ENCODE assay signal across 8 cellular contexts in genomic region chrX:135973025-135973547, GRCh38. TPM values are rescaled to one million over a fixed set of nuclear protein-coding genes. Genes with fewer than 3 reads are reported as not detected.
A peak's percentile ranks its signal among the peaks of the same experiment; 100 is the strongest.
DNase-seq lines count a peak whose midpoint lies in the region; ATAC-seq and TF ChIP-seq lines count a peak whose summit lies in the region.

No MANE protein-coding gene starts in this region.

- peaks cover 10% of the 10 kb centered on the region for H3K36me3 Mint-ChIP-seq in MCF 10A (ENCODE audit: insufficient read depth, unreplicated experiment)

- peak overlapping the region; percentile 76 for H3K9ac ChIP-seq in MM.1S (ENCODE audit: low read length)

- no TSS peak for BruUV-seq in MCF 10A (replicated peaks; lab: Mats Ljungman, UMichigan)

- no peaks in the 10 kb centered on the region for H3K9me3 ChIP-seq in MM.1S (replicated peaks; ENCODE audit: insufficient read depth, low read length)
- no peaks in the 10 kb centered on the region for H3K9me3 ChIP-seq in suprapubic skin

- no peaks in the 10 kb centered on the region for H3K27me3 ChIP-seq in MM.1S (replicated peaks; ENCODE audit: insufficient read depth, low read length)
- no peaks in the 10 kb centered on the region for H3K27me3 ChIP-seq in suprapubic skin

- H3K4me3 ChIP-seq in MM.1S (ENCODE audit: low read length) (peak overlapping the region; percentile 80), suprapubic skin (peak overlapping the region; percentile 67)

- H3K79me2 ChIP-seq in MM.1S (ENCODE audit: low read length), result peaks cover 23% of the 10 kb centered on the region

- DNase-seq in D341Med (ENCODE audit: low spot score) (peak; percentile 13), MM.1S (peak; percentile 32), MCF 10A (ENCODE audit: unreplicated experiment) (peak; percentile 29), left lobe of liver (ENCODE audit: low spot score) (peak; percentile 38), suprapubic skin (ENCODE audit: low spot score in 2 of 2) (no peak), epidermal melanocyte (ENCODE audit: insufficient read length, low spot score) (no peak), GM19238 (ENCODE audit: insufficient read length, low spot score) (no peak)

- POLR2A ChIA-PET in MCF 10A (lab: Yijun Ruan, JAX), result interaction anchor here (0.7 to 2.8 kb wide), 8 partner anchors 9 to 908 kb away, joined by 3 to 35 read pairs (median 3); partner anchors contain the start of genes RBMX and SLC9A6

- peak overlapping the region; percentile 55 for H3K4me2 ChIP-seq in MM.1S (ENCODE audit: low read depth, low read length)

- H3K4me1 ChIP-seq in MM.1S (ENCODE audit: low read length) (no peaks in the 10 kb centered on the region), suprapubic skin (peaks cover 16% of the 10 kb centered on the region)

- no peaks in the 10 kb centered on the region for H3F3A ChIP-seq in MM.1S (ENCODE audit: insufficient read depth, low read length)

- no peaks in the 10 kb centered on the region for H3K9me3 Mint-ChIP-seq in MCF 10A (ENCODE audit: unreplicated experiment)

- H2AFZ ChIP-seq in MM.1S (ENCODE audit: low read length), result peak overlapping the region; percentile 80

- intact Hi-C loops in MCF 10A (cut with micrococcal nuclease), result no loop called here

- H3K27me3 Mint-ChIP-seq in MCF 10A (ENCODE audit: insufficient read depth, unreplicated experiment), result peaks cover 47% of the 10 kb centered on the region

- no peaks in the 10 kb centered on the region for H3K36me3 ChIP-seq in MM.1S (replicated peaks; ENCODE audit: insufficient read depth, low read length)
- no peaks in the 10 kb centered on the region for H3K36me3 ChIP-seq in suprapubic skin

- TF ChIP-seq CTCF in MM.1S (IDR thresholded peaks at IDR 0.05; ENCODE audit: low read length), result peak; percentile 14
- no peak for TF ChIP-seq CTCF in MCF 10A (IDR thresholded peaks at IDR 0.05; ENCODE audit: unreplicated experiment)
- no peak for TF ChIP-seq CTCF in suprapubic skin (IDR thresholded peaks at IDR 0.05)

- no peaks in the 10 kb centered on the region for H4K20me1 ChIP-seq in MM.1S (ENCODE audit: insufficient read depth, low read length)

- peak overlapping the region; percentile 98 for H3K4me3 Mint-ChIP-seq in MCF 10A (ENCODE audit: unreplicated experiment)

- peaks cover 7% of the 10 kb centered on the region for H3K4me1 Mint-ChIP-seq in MCF 10A (ENCODE audit: insufficient read depth, unreplicated experiment)

- peak overlapping the region; percentile 99 for H3K27ac Mint-ChIP-seq in MCF 10A (ENCODE audit: low read depth, unreplicated experiment)

- no peak for TF ChIP-seq POLR2A in suprapubic skin (IDR thresholded peaks at IDR 0.05)

- H3K9me2 ChIP-seq in MM.1S (replicated peaks; ENCODE audit: insufficient read depth, low read length), result no peaks in the 10 kb centered on the region

- peak; percentile 35 for ATAC-seq in GM21515 (IDR thresholded peaks at IDR 0.05; ENCODE audit: unreplicated experiment)
- ATAC-seq in left lobe of liver, result peak; percentile 28

- WGBS in suprapubic skin, result 22% methylated on average over 10 of the region's 10 CpGs

- no peak for TF ChIP-seq EP300 in suprapubic skin (IDR thresholded peaks at IDR 0.05)

- CTCF ChIA-PET in MCF 10A (lab: Yijun Ruan, JAX), result interaction anchor here (0.9 kb wide), 2 partner anchors 341 to 347 kb away, joined by 3 read pairs; no protein-coding TSS in a partner anchor

- H3K27ac ChIP-seq in MM.1S (ENCODE audit: low read length) (peak overlapping the region; percentile 76; the same call in 1 of the 2 replicates), suprapubic skin (peak overlapping the region; percentile 92)

RNA-seq across cellular contexts. Expression of gene MMGT1, which starts 0.7 kb away (rescaled TPM):
- total RNA-seq in MCF 10A (2022) (24.1 and 27.7 TPM in 2 replicates), left lobe of liver (4.7 TPM), suprapubic skin (10 to 100 TPM; 17.4 to 26.7 (median 23.3) TPM)

RNA-seq across cellular contexts. Expression of gene SLC9A6, which starts 12.1 kb away (rescaled TPM):
- total RNA-seq in MCF 10A (2022) (8.1 and 10.7 TPM in 2 replicates), left lobe of liver (3.2 TPM), suprapubic skin (10 to 100 TPM; 12.5 to 17.1 (median 15.3) TPM)

Comparison
In these comparisons a context has a peak if more than half of its experiments do, and no peak if none do; other contexts are left out.
1. DNase-seq: peak in D341Med (single experiment), MM.1S (single experiment), MCF 10A (single experiment) and left lobe of liver (single experiment); none in suprapubic skin (0 of 2), epidermal melanocyte (single experiment) and GM19238 (single experiment).